Comparison of ENCODE assay signal across 1 cellular context in genomic region chr5:127567026-127567768, GRCh38.
TF ChIP-seq lines count a peak whose summit lies in the region.

No MANE protein-coding gene starts in this region.

TF ChIP-seq in GM12878, 131 proteins besides CTCF, POLR2A, EP300 and RAD21 (continued from another document and continues in another):
- TF ChIP-seq ETV6 (conservative IDR thresholded peaks at IDR 0.05 in 1 of 2, IDR thresholded peaks at IDR 0.05 in 1 of 2; ENCODE audit: borderline replicate concordance in 1 of 2, low read depth in 1 of 2) (no peak), PML (IDR thresholded peaks at IDR 0.05; ENCODE audit: low read length) (no peak), ASH2L (IDR thresholded peaks at IDR 0.05; ENCODE audit: borderline replicate concordance, low read depth) (no peak), IKZF2 (IDR thresholded peaks at IDR 0.05) (peak; percentile 12 to 22; a peak in 1 of 4 replicates), SMC3 (IDR thresholded peaks at IDR 0.05; ENCODE audit: borderline replicate concordance, low read length) (no peak), BRCA1 (IDR thresholded peaks at IDR 0.05; ENCODE audit: low read depth, low read length) (no peak), SMAD5 (IDR thresholded peaks at IDR 0.05; ENCODE audit: low read depth) (no peak), SIN3A (IDR thresholded peaks at IDR 0.05; ENCODE audit: low read depth, low read length) (no peak), KDM1A (IDR thresholded peaks at IDR 0.05; ENCODE audit: borderline replicate concordance) (no peak), NRF1 (conservative IDR thresholded peaks at IDR 0.05; ENCODE audit: low read depth, low read length) (no peak), MTA3 (IDR thresholded peaks at IDR 0.05; ENCODE audit: borderline replicate concordance, low read length) (peak; percentile 18; the same call in 1 of the 2 replicates), MEF2B (IDR thresholded peaks at IDR 0.05; ENCODE audit: partially characterized antibody, poor library complexity, severe bottlenecking) (peak; percentile 19), IRF5 (IDR thresholded peaks at IDR 0.05; ENCODE audit: borderline replicate concordance) (no peak), GATAD2B (conservative IDR thresholded peaks at IDR 0.05; ENCODE audit: low read depth) (no peak), CBX5 (IDR thresholded peaks at IDR 0.05; ENCODE audit: low read depth) (peak; percentile 82; the same call in 1 of the 2 replicates), TBL1XR1 (IDR thresholded peaks at IDR 0.05; ENCODE audit: low read depth, low read length) (peak; percentile 70; the same call in 1 of the 2 replicates), CREM (IDR thresholded peaks at IDR 0.05; ENCODE audit: low read depth) (peak; percentile 65), HDAC6 (IDR thresholded peaks at IDR 0.05; ENCODE audit: unreplicated experiment) (no peak), STAT3 (IDR thresholded peaks at IDR 0.05; ENCODE audit: low read depth, low read length) (no peak), CBFB (IDR thresholded peaks at IDR 0.05; ENCODE audit: low read depth) (no peak), EZH2 (IDR thresholded peaks at IDR 0.05; ENCODE audit: borderline replicate concordance, control insufficient read depth, low read depth, low read length) (no peak), STAT1 (conservative IDR thresholded peaks at IDR 0.05) (no peak), MYC (IDR thresholded peaks at IDR 0.05; ENCODE audit: insufficient read depth, insufficient read length, insufficient replicate concordance, low read length, severe bottlenecking) (no peak), PKNOX1 (IDR thresholded peaks at IDR 0.05) (peak; percentile 34; the same call in 1 of the 2 replicates), ZBTB4 (CRISPR knock-in tag; IDR thresholded peaks at IDR 0.05) (no peak), JUND (IDR thresholded peaks at IDR 0.05; ENCODE audit: low read depth, low read length) (peak; percentile 58; the same call in 1 of the 2 replicates), RELB (IDR thresholded peaks at IDR 0.05; ENCODE audit: low read depth) (no peak), ZSCAN29 (IDR thresholded peaks at IDR 0.05) (no peak), NR2C2 (IDR thresholded peaks at IDR 0.05; ENCODE audit: borderline replicate concordance, control insufficient read depth, insufficient read length, low read depth) (no peak), SMAD1 (IDR thresholded peaks at IDR 0.05; ENCODE audit: low read depth, partially characterized antibody) (no peak), BMI1 (IDR thresholded peaks at IDR 0.05; ENCODE audit: borderline replicate concordance) (no peak), FOXK2 (IDR thresholded peaks at IDR 0.05) (no peak)
- TF ChIP-seq, protein P1, sequence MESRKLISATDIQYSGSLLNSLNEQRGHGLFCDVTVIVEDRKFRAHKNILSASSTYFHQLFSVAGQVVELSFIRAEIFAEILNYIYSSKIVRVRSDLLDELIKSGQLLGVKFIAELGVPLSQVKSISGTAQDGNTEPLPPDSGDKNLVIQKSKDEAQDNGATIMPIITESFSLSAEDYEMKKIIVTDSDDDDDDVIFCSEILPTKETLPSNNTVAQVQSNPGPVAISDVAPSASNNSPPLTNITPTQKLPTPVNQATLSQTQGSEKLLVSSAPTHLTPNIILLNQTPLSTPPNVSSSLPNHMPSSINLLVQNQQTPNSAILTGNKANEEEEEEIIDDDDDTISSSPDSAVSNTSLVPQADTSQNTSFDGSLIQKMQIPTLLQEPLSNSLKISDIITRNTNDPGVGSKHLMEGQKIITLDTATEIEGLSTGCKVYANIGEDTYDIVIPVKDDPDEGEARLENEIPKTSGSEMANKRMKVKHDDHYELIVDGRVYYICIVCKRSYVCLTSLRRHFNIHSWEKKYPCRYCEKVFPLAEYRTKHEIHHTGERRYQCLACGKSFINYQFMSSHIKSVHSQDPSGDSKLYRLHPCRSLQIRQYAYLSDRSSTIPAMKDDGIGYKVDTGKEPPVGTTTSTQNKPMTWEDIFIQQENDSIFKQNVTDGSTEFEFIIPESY (IDR thresholded peaks at IDR 0.05) = no peak
- TF ChIP-seq, protein P2, sequence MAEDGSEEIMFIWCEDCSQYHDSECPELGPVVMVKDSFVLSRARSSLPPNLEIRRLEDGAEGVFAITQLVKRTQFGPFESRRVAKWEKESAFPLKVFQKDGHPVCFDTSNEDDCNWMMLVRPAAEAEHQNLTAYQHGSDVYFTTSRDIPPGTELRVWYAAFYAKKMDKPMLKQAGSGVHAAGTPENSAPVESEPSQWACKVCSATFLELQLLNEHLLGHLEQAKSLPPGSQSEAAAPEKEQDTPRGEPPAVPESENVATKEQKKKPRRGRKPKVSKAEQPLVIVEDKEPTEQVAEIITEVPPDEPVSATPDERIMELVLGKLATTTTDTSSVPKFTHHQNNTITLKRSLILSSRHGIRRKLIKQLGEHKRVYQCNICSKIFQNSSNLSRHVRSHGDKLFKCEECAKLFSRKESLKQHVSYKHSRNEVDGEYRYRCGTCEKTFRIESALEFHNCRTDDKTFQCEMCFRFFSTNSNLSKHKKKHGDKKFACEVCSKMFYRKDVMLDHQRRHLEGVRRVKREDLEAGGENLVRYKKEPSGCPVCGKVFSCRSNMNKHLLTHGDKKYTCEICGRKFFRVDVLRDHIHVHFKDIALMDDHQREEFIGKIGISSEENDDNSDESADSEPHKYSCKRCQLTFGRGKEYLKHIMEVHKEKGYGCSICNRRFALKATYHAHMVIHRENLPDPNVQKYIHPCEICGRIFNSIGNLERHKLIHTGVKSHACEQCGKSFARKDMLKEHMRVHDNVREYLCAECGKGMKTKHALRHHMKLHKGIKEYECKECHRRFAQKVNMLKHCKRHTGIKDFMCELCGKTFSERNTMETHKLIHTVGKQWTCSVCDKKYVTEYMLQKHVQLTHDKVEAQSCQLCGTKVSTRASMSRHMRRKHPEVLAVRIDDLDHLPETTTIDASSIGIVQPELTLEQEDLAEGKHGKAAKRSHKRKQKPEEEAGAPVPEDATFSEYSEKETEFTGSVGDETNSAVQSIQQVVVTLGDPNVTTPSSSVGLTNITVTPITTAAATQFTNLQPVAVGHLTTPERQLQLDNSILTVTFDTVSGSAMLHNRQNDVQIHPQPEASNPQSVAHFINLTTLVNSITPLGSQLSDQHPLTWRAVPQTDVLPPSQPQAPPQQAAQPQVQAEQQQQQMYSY (CRISPR knock-in tag; IDR thresholded peaks at IDR 0.05) = no peak
- TF ChIP-seq, protein P3, sequence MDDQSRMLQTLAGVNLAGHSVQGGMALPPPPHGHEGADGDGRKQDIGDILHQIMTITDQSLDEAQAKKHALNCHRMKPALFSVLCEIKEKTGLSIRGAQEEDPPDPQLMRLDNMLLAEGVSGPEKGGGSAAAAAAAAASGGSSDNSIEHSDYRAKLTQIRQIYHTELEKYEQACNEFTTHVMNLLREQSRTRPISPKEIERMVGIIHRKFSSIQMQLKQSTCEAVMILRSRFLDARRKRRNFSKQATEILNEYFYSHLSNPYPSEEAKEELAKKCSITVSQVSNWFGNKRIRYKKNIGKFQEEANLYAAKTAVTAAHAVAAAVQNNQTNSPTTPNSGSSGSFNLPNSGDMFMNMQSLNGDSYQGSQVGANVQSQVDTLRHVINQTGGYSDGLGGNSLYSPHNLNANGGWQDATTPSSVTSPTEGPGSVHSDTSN (IDR thresholded peaks at IDR 0.05; ENCODE audit: insufficient replicate concordance, low read depth, low read length) = no peak
- TF ChIP-seq, protein P4, sequence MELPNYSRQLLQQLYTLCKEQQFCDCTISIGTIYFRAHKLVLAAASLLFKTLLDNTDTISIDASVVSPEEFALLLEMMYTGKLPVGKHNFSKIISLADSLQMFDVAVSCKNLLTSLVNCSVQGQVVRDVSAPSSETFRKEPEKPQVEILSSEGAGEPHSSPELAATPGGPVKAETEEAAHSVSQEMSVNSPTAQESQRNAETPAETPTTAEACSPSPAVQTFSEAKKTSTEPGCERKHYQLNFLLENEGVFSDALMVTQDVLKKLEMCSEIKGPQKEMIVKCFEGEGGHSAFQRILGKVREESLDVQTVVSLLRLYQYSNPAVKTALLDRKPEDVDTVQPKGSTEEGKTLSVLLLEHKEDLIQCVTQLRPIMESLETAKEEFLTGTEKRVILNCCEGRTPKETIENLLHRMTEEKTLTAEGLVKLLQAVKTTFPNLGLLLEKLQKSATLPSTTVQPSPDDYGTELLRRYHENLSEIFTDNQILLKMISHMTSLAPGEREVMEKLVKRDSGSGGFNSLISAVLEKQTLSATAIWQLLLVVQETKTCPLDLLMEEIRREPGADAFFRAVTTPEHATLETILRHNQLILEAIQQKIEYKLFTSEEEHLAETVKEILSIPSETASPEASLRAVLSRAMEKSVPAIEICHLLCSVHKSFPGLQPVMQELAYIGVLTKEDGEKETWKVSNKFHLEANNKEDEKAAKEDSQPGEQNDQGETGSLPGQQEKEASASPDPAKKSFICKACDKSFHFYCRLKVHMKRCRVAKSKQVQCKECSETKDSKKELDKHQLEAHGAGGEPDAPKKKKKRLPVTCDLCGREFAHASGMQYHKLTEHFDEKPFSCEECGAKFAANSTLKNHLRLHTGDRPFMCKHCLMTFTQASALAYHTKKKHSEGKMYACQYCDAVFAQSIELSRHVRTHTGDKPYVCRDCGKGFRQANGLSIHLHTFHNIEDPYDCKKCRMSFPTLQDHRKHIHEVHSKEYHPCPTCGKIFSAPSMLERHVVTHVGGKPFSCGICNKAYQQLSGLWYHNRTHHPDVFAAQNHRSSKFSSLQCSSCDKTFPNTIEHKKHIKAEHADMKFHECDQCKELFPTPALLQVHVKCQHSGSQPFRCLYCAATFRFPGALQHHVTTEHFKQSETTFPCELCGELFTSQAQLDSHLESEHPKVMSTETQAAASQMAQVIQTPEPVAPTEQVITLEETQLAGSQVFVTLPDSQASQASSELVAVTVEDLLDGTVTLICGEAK (IDR thresholded peaks at IDR 0.05; ENCODE audit: borderline replicate concordance) = no peak
- TF ChIP-seq, protein P5, sequence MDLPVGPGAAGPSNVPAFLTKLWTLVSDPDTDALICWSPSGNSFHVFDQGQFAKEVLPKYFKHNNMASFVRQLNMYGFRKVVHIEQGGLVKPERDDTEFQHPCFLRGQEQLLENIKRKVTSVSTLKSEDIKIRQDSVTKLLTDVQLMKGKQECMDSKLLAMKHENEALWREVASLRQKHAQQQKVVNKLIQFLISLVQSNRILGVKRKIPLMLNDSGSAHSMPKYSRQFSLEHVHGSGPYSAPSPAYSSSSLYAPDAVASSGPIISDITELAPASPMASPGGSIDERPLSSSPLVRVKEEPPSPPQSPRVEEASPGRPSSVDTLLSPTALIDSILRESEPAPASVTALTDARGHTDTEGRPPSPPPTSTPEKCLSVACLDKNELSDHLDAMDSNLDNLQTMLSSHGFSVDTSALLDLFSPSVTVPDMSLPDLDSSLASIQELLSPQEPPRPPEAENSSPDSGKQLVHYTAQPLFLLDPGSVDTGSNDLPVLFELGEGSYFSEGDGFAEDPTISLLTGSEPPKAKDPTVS (IDR thresholded peaks at IDR 0.05; ENCODE audit: low read depth, low read length) = no peak
- TF ChIP-seq, protein P6, sequence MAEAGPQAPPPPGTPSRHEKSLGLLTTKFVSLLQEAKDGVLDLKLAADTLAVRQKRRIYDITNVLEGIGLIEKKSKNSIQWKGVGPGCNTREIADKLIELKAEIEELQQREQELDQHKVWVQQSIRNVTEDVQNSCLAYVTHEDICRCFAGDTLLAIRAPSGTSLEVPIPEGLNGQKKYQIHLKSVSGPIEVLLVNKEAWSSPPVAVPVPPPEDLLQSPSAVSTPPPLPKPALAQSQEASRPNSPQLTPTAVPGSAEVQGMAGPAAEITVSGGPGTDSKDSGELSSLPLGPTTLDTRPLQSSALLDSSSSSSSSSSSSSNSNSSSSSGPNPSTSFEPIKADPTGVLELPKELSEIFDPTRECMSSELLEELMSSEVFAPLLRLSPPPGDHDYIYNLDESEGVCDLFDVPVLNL (IDR thresholded peaks at IDR 0.05; ENCODE audit: low read depth, low read length) = no peak
